In the genomic region with DNA sequence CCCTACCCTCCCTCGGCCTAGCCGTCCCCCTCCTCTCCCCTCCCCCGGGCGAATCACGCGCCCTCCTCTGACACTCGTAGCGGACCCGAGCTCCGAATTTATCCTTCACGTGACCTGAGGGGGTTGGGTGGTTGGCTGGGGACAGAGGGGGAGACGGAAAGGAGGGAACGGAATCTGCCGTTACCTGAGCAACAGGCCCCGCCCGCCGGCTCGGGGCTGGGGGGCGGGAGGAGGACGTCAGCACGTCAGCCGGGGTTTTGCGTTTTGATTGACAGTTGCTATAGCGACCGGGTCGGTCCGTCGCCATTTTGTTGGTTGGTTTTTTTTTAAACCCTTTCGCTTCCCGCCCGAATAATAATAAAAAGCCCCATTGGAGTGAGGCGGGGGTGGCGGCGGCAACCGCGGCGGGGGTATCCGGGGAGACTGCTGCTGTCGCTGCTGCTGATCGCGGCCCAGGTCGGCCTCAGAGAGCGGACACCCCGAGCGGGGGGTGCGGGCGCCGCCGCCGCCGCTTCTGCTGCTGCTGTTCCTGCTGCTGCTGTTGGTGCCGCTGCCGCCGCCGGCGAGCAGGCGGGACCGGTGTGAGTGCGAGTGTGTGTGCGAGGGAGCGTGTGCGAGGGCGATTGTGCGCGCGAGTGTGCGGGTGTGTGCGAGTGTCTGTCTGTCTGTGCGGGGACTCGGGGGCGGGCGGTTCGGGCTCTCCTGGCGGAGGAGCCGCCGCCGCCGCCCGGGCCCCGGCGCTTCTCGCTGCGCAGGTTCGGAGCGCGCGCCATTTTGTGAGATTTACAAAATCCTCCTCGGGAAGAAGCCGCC, we compare ENCODE assay signal across 8 cellular contexts. TPM values are rescaled to one million over a fixed set of nuclear protein-coding genes. Genes with fewer than 3 reads are reported as not detected.
DNase-seq lines count a peak whose midpoint lies in the region; ATAC-seq and TF ChIP-seq lines count a peak whose summit lies in the region.

A gene (plus strand): TSS at position 286 of the 813 bp plus-strand sequence. CDS start 53,602 bp downstream, outside the sequence.

- no peaks in the 10 kb centered on the region for H3K9me3 ChIP-seq in AG04450 (ENCODE audit: control insufficient read depth, insufficient read depth, low read length)
- H3K9me3 ChIP-seq in smooth muscle cell (replicated peaks; ENCODE audit: low read depth), result no peaks in the 10 kb centered on the region

- no peaks in the 10 kb centered on the region for H3K27me3 Mint-ChIP-seq in WTC11 (ENCODE audit: low read depth)

- no peak for TF ChIP-seq CTCF in AG04450 (IDR thresholded peaks at IDR 0.05; ENCODE audit: low read depth, low read length)
- TF ChIP-seq CTCF in WTC11 (IDR thresholded peaks at IDR 0.05), result no peak
- no peak for TF ChIP-seq CTCF in cardiac fibroblast (IDR thresholded peaks at IDR 0.05; ENCODE audit: low read depth, low read length)
- TF ChIP-seq CTCF in smooth muscle cell (IDR thresholded peaks at IDR 0.05; ENCODE audit: borderline replicate concordance, insufficient read depth, poor library complexity, severe bottlenecking), result no peak

- H3K4me1 ChIP-seq in smooth muscle cell (ENCODE audit: low read depth), result peaks cover 34% of the 10 kb centered on the region

- H3K36me3 Mint-ChIP-seq in WTC11, result no peaks in the 10 kb centered on the region; the same call in 1 of the 2 replicates

- ATAC-seq in GM18909 (IDR thresholded peaks at IDR 0.05; ENCODE audit: poor library complexity, unreplicated experiment) (peak; percentile 65), HG03175 (IDR thresholded peaks at IDR 0.05; ENCODE audit: unreplicated experiment) (peak; percentile 63), WTC11 (peak; percentile 93)

- WGBS in smooth muscle cell (ENCODE audit: low lambda C conversion rate), result under 1% methylated on average over 56 of the region's 89 CpGs

- H3K79me2 ChIP-seq in smooth muscle cell (ENCODE audit: low read depth), result peaks cover 41% of the 10 kb centered on the region

- H3K27me3 ChIP-seq in AG04450 (ENCODE audit: control insufficient read depth, insufficient read depth, low read length) (no peaks in the 10 kb centered on the region), smooth muscle cell (ENCODE audit: low read depth) (no peaks in the 10 kb centered on the region)

- H3K9me3 Mint-ChIP-seq in WTC11, result no peaks in the 10 kb centered on the region

- H3K9ac ChIP-seq in smooth muscle cell (ENCODE audit: low read depth), result peak within 1 kb of the TSS; percentile 98

- H3K4me1 Mint-ChIP-seq in WTC11, result peaks cover 43% of the 10 kb centered on the region

- H3K27ac Mint-ChIP-seq in WTC11, result peak within 1 kb of the TSS; percentile 100

- H4K20me1 ChIP-seq in smooth muscle cell (ENCODE audit: low read depth), result peaks cover 40% of the 10 kb centered on the region

- peak within 1 kb of the TSS; percentile 69 for H2AFZ ChIP-seq in smooth muscle cell (ENCODE audit: low read depth)

- POLR2A ChIA-PET in AG04450 (lab: Yijun Ruan, JAX) (interaction anchor here (0.6 to 2.2 kb wide), 10 partner anchors 8 to 197 kb away, joined by 3 to 22 read pairs (median 5); a partner anchor contains a TSS), WTC11 (lab: Charles Lee) (interaction anchor here (1.0 to 2.8 kb wide), 3 partner anchors 68 to 108 kb away, joined by 3 to 15 read pairs (median 13); a partner anchor contains a TSS)

- H3K4me3 Mint-ChIP-seq in WTC11, result peak within 1 kb of the TSS; percentile 97

- H3K4me2 ChIP-seq in smooth muscle cell, result peak within 1 kb of the TSS; percentile 96

- peak; percentile 99 for DNase-seq in AG04450 (ENCODE audit: low read depth, low spot score)
- DNase-seq in NCI-H226, result peak; percentile 98
- peak; percentile 98 for DNase-seq in WTC11 (ENCODE audit: low spot score)
- peak; percentile 99 to 100 for DNase-seq in cardiac fibroblast (ENCODE audit: low read depth in 2 of 2)
- peak; percentile 95 for DNase-seq in iPS-NIHi7 (ENCODE audit: extremely low spot score)
- peak; percentile 93 for DNase-seq in smooth muscle cell (lab: John Stamatoyannopoulos, UW; ENCODE audit: unreplicated experiment)

- H3K36me3 ChIP-seq in smooth muscle cell (ENCODE audit: low read depth), result no peaks in the 10 kb centered on the region

- no peaks in the 10 kb centered on the region for H3F3A ChIP-seq in smooth muscle cell (ENCODE audit: low read depth)

- H3K4me3 ChIP-seq in AG04450 (ENCODE audit: low read depth, low read length) (peak within 1 kb of the TSS; percentile 84), cardiac fibroblast (replicated peaks in 1 of 2; ENCODE audit: low read depth in 2 of 2, low read length in 2 of 2) (peak within 1 kb of the TSS; percentile 77 to 87), smooth muscle cell (peak within 1 kb of the TSS; percentile 98)

- H3K27ac ChIP-seq in AG04450 (ENCODE audit: low read depth, low read length) (peak within 1 kb of the TSS; percentile 93), smooth muscle cell (ENCODE audit: low read depth) (peak within 1 kb of the TSS; percentile 99)

- CTCF ChIA-PET in AG04450 (lab: Charles Lee), result interaction anchor here (0.6 kb wide), 1 partner anchor 545 kb away, joined by 3 read pairs; no protein-coding TSS in a partner anchor
- CTCF ChIA-PET in WTC11 (lab: Charles Lee), result interaction anchor here (0.6 to 1.4 kb wide), 3 partner anchors 41 to 308 kb away, joined by 3 to 4 read pairs (median 3); no protein-coding TSS in a partner anchor

TF ChIP-seq in WTC11, 78 proteins besides CTCF, POLR2A, EP300 and RAD21 (continues in another document):
- TF ChIP-seq, protein P1, sequence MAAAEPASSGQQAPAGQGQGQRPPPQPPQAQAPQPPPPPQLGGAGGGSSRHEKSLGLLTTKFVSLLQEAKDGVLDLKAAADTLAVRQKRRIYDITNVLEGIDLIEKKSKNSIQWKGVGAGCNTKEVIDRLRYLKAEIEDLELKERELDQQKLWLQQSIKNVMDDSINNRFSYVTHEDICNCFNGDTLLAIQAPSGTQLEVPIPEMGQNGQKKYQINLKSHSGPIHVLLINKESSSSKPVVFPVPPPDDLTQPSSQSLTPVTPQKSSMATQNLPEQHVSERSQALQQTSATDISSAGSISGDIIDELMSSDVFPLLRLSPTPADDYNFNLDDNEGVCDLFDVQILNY (CRISPR knock-in tag; IDR thresholded peaks at IDR 0.05), result no peak
- TF ChIP-seq, protein P2, sequence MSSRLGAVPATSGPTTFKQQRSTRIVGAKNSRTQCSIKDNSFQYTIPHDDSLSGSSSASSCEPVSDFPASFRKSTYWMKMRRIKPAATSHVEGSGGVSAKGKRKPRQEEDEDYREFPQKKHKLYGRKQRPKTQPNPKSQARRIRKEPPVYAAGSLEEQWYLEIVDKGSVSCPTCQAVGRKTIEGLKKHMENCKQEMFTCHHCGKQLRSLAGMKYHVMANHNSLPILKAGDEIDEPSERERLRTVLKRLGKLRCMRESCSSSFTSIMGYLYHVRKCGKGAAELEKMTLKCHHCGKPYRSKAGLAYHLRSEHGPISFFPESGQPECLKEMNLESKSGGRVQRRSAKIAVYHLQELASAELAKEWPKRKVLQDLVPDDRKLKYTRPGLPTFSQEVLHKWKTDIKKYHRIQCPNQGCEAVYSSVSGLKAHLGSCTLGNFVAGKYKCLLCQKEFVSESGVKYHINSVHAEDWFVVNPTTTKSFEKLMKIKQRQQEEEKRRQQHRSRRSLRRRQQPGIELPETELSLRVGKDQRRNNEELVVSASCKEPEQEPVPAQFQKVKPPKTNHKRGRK (CRISPR knock-in tag; IDR thresholded peaks at IDR 0.05; ENCODE audit: borderline replicate concordance), result no peak
- TF ChIP-seq ATF1 (CRISPR knock-in tag; IDR thresholded peaks at IDR 0.05) (no peak), FOXP1 (CRISPR knock-in tag; IDR thresholded peaks at IDR 0.05; ENCODE audit: borderline replicate concordance) (0 out of 2 replicates have a peak, but pooled peaks have one; percentile 31), SP1 (CRISPR knock-in tag; conservative IDR thresholded peaks at IDR 0.05) (peak; percentile 71)
- TF ChIP-seq, protein P3, sequence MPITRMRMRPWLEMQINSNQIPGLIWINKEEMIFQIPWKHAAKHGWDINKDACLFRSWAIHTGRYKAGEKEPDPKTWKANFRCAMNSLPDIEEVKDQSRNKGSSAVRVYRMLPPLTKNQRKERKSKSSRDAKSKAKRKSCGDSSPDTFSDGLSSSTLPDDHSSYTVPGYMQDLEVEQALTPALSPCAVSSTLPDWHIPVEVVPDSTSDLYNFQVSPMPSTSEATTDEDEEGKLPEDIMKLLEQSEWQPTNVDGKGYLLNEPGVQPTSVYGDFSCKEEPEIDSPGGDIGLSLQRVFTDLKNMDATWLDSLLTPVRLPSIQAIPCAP (CRISPR knock-in tag; IDR thresholded peaks at IDR 0.05), result no peak
- TF ChIP-seq, protein P4, sequence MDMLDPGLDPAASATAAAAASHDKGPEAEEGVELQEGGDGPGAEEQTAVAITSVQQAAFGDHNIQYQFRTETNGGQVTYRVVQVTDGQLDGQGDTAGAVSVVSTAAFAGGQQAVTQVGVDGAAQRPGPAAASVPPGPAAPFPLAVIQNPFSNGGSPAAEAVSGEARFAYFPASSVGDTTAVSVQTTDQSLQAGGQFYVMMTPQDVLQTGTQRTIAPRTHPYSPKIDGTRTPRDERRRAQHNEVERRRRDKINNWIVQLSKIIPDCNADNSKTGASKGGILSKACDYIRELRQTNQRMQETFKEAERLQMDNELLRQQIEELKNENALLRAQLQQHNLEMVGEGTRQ (CRISPR knock-in tag; IDR thresholded peaks at IDR 0.05), result peak; percentile 96
- TF ChIP-seq, protein P5, sequence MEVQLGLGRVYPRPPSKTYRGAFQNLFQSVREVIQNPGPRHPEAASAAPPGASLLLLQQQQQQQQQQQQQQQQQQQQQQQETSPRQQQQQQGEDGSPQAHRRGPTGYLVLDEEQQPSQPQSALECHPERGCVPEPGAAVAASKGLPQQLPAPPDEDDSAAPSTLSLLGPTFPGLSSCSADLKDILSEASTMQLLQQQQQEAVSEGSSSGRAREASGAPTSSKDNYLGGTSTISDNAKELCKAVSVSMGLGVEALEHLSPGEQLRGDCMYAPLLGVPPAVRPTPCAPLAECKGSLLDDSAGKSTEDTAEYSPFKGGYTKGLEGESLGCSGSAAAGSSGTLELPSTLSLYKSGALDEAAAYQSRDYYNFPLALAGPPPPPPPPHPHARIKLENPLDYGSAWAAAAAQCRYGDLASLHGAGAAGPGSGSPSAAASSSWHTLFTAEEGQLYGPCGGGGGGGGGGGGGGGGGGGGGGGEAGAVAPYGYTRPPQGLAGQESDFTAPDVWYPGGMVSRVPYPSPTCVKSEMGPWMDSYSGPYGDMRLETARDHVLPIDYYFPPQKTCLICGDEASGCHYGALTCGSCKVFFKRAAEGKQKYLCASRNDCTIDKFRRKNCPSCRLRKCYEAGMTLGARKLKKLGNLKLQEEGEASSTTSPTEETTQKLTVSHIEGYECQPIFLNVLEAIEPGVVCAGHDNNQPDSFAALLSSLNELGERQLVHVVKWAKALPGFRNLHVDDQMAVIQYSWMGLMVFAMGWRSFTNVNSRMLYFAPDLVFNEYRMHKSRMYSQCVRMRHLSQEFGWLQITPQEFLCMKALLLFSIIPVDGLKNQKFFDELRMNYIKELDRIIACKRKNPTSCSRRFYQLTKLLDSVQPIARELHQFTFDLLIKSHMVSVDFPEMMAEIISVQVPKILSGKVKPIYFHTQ (CRISPR knock-in tag; IDR thresholded peaks at IDR 0.05), result no peak

RNA-seq across cellular contexts. Expression of the gene that starts here (rescaled TPM):
- polyA plus RNA-seq in AG04450 (2011; rRNA removed), result 32.6 and 33.1 TPM in 2 replicates
- 85.1 and 90.2 TPM in 2 replicates for polyA minus RNA-seq in AG04450 (2011; rRNA and poly(A)+ RNA removed)
- total RNA-seq in WTC11 (2021), result 54.6 to 56.5 TPM (median 54.8 TPM) in 3 replicates
- 54.9 and 61.7 TPM in 2 replicates for total RNA-seq in smooth muscle cell
- 2.4 and 3.5 TPM in 2 replicates for polyA plus RNA-seq in smooth muscle cell

Comparison
In these comparisons a context has a peak if more than half of its experiments do, and no peak if none do; other contexts are left out.
1. Peak in every context shown above with its lines: DNase-seq, ATAC-seq, H3K4me3 ChIP-seq and H3K27ac ChIP-seq.